Comparison of ENCODE assay signal across 8 cellular contexts in the genomic region with DNA sequence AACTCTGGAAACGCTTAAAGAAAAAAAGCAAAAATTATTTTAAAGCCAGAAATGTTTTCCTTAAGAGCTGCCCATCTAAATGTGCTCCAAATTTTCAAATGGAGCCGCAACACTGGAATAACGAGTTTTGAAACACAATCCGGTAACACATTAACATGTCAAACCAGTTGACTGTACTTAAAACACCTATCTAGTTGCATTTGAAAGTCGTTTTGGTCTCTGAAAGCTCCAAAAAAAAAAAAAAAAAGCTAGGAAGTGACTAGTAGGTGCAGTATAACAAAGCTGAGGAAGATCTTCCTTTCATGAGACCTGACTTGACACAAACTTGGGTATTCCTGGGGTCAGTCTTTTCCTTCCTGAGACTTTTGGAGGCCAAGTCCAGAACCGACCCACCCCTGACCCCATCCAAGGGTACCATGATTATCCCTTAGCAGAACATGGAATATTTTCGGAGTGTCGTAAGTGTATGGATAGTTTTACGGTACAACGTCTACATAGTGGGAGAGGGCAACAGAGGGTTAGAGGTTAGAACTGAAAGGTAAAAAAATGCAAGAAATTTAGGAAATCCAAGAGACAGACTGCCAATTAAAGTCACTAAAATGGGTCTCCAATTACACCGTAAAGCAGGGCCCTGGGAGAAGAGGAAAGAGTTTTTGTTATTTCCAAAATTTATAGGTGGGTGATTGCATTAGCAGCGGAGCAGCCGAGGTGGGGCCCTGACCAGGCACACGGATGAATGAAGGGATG. TPM values are rescaled to one million over a fixed set of nuclear protein-coding genes. Genes with fewer than 3 reads are reported as not detected.
DNase-seq lines count a peak whose midpoint lies in the region; ATAC-seq and TF ChIP-seq lines count a peak whose summit lies in the region.

No MANE protein-coding gene starts in this region.

- H4K5ac ChIP-seq in mesendoderm (ENCODE audit: low read length) = no peak overlapping the region

- no peak overlapping the region for H3K23ac ChIP-seq in mesendoderm (ENCODE audit: low read length)

- peak overlapping the region; percentile 100 for H3K9ac ChIP-seq in mesendoderm (ENCODE audit: low read length)

- peak overlapping the region; percentile 97 for H3K18ac ChIP-seq in mesendoderm (ENCODE audit: low read length)

- no peak overlapping the region for H2AK5ac ChIP-seq in mesendoderm (ENCODE audit: low read length)

- no peak for TF ChIP-seq CTCF in cardiac muscle cell (IDR thresholded peaks at IDR 0.05; ENCODE audit: low read depth, low read length)

- H3K4me2 ChIP-seq in mesendoderm (ENCODE audit: low read length) = peak overlapping the region; percentile 92

- H4K8ac ChIP-seq in mesendoderm (ENCODE audit: low read depth, low read length) = no peak overlapping the region

- peak overlapping the region; percentile 98 for H3K56ac ChIP-seq in mesendoderm (ENCODE audit: low read length)

- H3K27ac ChIP-seq in cardiac muscle cell (peak overlapping the region; percentile 99), mesendoderm (ENCODE audit: low read depth, low read length) (peak overlapping the region; percentile 95)

- DNase-seq in cardiac muscle cell (ENCODE audit: low read depth in 1 of 2, low spot score in 1 of 2) (peak in 1 of 2 donors; percentile 5), left cardiac atrium (no peak), astrocyte of the hippocampus (ENCODE audit: low read depth, low spot score) (peak; percentile 10), mesendoderm (no peak), NK-92 (lab: John Stamatoyannopoulos, UW; ENCODE audit: unreplicated experiment) (no peak), AG08395 (ENCODE audit: low spot score) (no peak), NCI-H2081 treated with DMSO at 0.1 percent for 48 hours (lab: John Stamatoyannopoulos, UW) (no peak)

- H3K4me3 ChIP-seq in cardiac muscle cell = peak overlapping the region; percentile 95
- H3K4me3 ChIP-seq in mesendoderm (ENCODE audit: low read length) = peak overlapping the region; percentile 98

- H2BK120ac ChIP-seq in mesendoderm (ENCODE audit: low read depth, low read length) = no peak overlapping the region

- no peaks in the 10 kb centered on the region for H3K79me2 ChIP-seq in mesendoderm (ENCODE audit: control insufficient read depth, insufficient read depth, low read length)

- WGBS in mesendoderm (ENCODE audit: extremely low coverage, insufficient coverage, low lambda C conversion rate) = no CpG with 5 or more reads among the region's 14 CpGs

- H2BK5ac ChIP-seq in mesendoderm (ENCODE audit: low read length) = no peak overlapping the region

- H3K27me3 ChIP-seq in cardiac muscle cell (no peaks in the 10 kb centered on the region), mesendoderm (ENCODE audit: insufficient read depth, low read length, poor library complexity) (no peaks in the 10 kb centered on the region)

- no peaks in the 10 kb centered on the region for H3K79me1 ChIP-seq in mesendoderm (ENCODE audit: low read length)

- H2BK15ac ChIP-seq in mesendoderm (replicated peaks; ENCODE audit: low read depth) = no peak overlapping the region

- H3K4ac ChIP-seq in mesendoderm (ENCODE audit: low read depth, low read length) = no peak overlapping the region

- peaks cover 22% of the 10 kb centered on the region for H3K4me1 ChIP-seq in cardiac muscle cell (ENCODE audit: low read depth)
- no peaks in the 10 kb centered on the region for H3K4me1 ChIP-seq in mesendoderm (ENCODE audit: control insufficient read depth, low read depth, low read length)

- intact Hi-C loops in left cardiac atrium (cut with DNase I) = no loop called here

- H3K9me3 ChIP-seq in cardiac muscle cell (ENCODE audit: low read depth) = no peaks in the 10 kb centered on the region

- ATAC-seq in left cardiac atrium (no peak), HG03558 (IDR thresholded peaks at IDR 0.05; ENCODE audit: extremely low read depth, unreplicated experiment) (peak; percentile 0)

- H3K36me3 ChIP-seq in cardiac muscle cell (peaks cover 9% of the 10 kb centered on the region), mesendoderm (ENCODE audit: control insufficient read depth, insufficient read depth, low read length) (no peaks in the 10 kb centered on the region)

RNA-seq across cellular contexts. Expression of a gene that starts 0.8 kb away (rescaled TPM):
- total RNA-seq in cardiac muscle cell (25.4 and 49.2 TPM in 2 replicates), left cardiac atrium (10 to 100 TPM; 20.9 to 24.7 TPM)
- 85.8 and 106 TPM in 2 replicates for polyA plus RNA-seq in cardiac muscle cell
- 25.2 TPM for polyA plus RNA-seq in mesendoderm (2013, experiment 1 of 2)
- 25.7 TPM for polyA plus RNA-seq in mesendoderm (2013, experiment 2 of 2)
